In genomic region chr1:240650877-240651276, GRCh38 we compare ENCODE assay signal across 32 cellular contexts. TPM values are rescaled to one million over a fixed set of nuclear protein-coding genes. Genes with fewer than 3 reads are reported as not detected.
"Had no signal": no experiment of that assay in that cellular context is flagged by ENCODE, and none has a peak within 500 bp of the region (broad histone marks: within the 10 kb centered on the region; RNA-seq: fewer than 3 reads in every experiment).

No MANE protein-coding gene starts in this region.

- H3K36me3 Mint-ChIP-seq: naive thymus-derived CD4-positive, alpha-beta T cell; natural killer cell; stimulated activated memory B cell treated with anti-CD40 and anti-IgM and Interleukin-4, amounts not matched to agents 10 μg/mL and 1 μg/mL and 100 μg/mL, for 72 hours; type B pancreatic cell had no signal

- H3K36me3 ChIP-seq: neutrophil, pancreas, prostate gland, spleen, suprapubic skin, tibial artery, transverse colon, upper lobe of right lung, uterus had no signal

- H3K4me3 ChIP-seq: pancreas, prostate gland, skin epidermis, smooth muscle cell, spleen, suprapubic skin, testis, tibial artery, transverse colon, upper lobe of right lung, uterus had no signal

- H3K9me3 ChIP-seq: neutrophil, pancreas, prostate gland, spleen, suprapubic skin, testis, tibial artery, transverse colon, upper lobe of right lung, uterus had no signal

- H3K27me3 ChIP-seq: neutrophil, pancreas, spleen, suprapubic skin, testis, tibial artery, transverse colon, upper lobe of right lung, uterus had no signal

- H3K4me1 Mint-ChIP-seq: natural killer cell; stimulated activated memory B cell treated with anti-CD40 and anti-IgM and Interleukin-4, amounts not matched to agents 10 μg/mL and 1 μg/mL and 100 μg/mL, for 72 hours; stimulated activated naive CD8-positive, alpha-beta T cell treated with anti-CD3 and anti-CD28 coated beads, Interleukin-15, amount 100 ng/mL, for 72 hours had no signal

- H3K4me2 ChIP-seq: smooth muscle cell had no signal

- ATAC-seq: naive thymus-derived CD4-positive, alpha-beta T cell; natural killer cell; pancreas; right cardiac atrium; sciatic nerve; stimulated activated memory B cell treated with anti-CD40 and anti-IgM and Interleukin-4, amounts not matched to agents 10 μg/mL and 1 μg/mL and 100 μg/mL, for 72 hours; stimulated activated naive CD8-positive, alpha-beta T cell treated with anti-CD3 and anti-CD28 coated beads, Interleukin-15, amount 100 ng/mL, for 72 hours; stimulated activated naive CD8-positive, alpha-beta T cell treated with anti-CD3 and anti-CD28 coated beads, Interleukin-15, Interleukin-2, amounts not matched to agents 100 U/mL and 50 U/mL, for 24 hours; upper lobe of right lung had no signal

- H3K27ac Mint-ChIP-seq: naive thymus-derived CD4-positive, alpha-beta T cell; natural killer cell; nephron; stimulated activated memory B cell treated with anti-CD40 and anti-IgM and Interleukin-4, amounts not matched to agents 10 μg/mL and 1 μg/mL and 100 μg/mL, for 72 hours; stimulated activated naive CD8-positive, alpha-beta T cell treated with anti-CD3 and anti-CD28 coated beads, Interleukin-15, amount 100 ng/mL, for 72 hours; type B pancreatic cell had no signal

- H3K4me1 ChIP-seq: pancreas, prostate gland, spleen, suprapubic skin, testis, tibial artery, transverse colon, upper lobe of right lung, uterus had no signal

- DNase-seq: naive thymus-derived CD4-positive, alpha-beta T cell; natural killer cell; nucleus accumbens; pancreas; right cardiac atrium; spleen; stimulated activated CD4-positive, alpha-beta T cell treated with anti-CD3 and anti-CD28 coated beads, Interleukin-12 subunit alpha, Interleukin-12 subunit beta, amount 100 ng/mL, for 4 hours; stimulated activated CD4-positive, alpha-beta T cell treated with anti-CD3 and anti-CD28 coated beads, Interleukin-1b, Interleukin-23, amount 100 ng/mL, for 48 hours; stimulated activated CD4-positive, alpha-beta T cell treated with anti-CD3 and anti-CD28 coated beads, Interleukin-4, amount 100 ng/mL, for 1 hour; stimulated activated CD4-positive, alpha-beta T cell treated with anti-CD3 and anti-CD28 coated beads, Interleukin-4, amount 100 ng/mL, for 4 hours; stimulated activated CD8-positive, alpha-beta memory T cell treated with anti-CD3 and anti-CD28 coated beads, Interleukin-4, amount 100 ng/mL, for 48 hours; stimulated activated naive CD4-positive, alpha-beta T cell; stimulated activated naive CD8-positive, alpha-beta T cell treated with anti-CD3 and anti-CD28 coated beads, Interleukin-15, amount 100 ng/mL, for 72 hours; stimulated activated naive CD8-positive, alpha-beta T cell treated with anti-CD3 and anti-CD28 coated beads, Interleukin-15, Interleukin-2, amounts not matched to agents 100 U/mL and 50 U/mL, for 24 hours; substantia nigra; testis; tibial artery; transverse colon; upper lobe of right lung; uterus had no signal

- FAIRE-seq: pancreas had no signal

- H3K4me3 Mint-ChIP-seq: naive thymus-derived CD4-positive, alpha-beta T cell; natural killer cell; nephron; neural crest cell; stimulated activated memory B cell treated with anti-CD40 and anti-IgM and Interleukin-4, amounts not matched to agents 10 μg/mL and 1 μg/mL and 100 μg/mL, for 72 hours; stimulated activated naive CD8-positive, alpha-beta T cell treated with anti-CD3 and anti-CD28 coated beads, Interleukin-15, amount 100 ng/mL, for 72 hours; type B pancreatic cell had no signal

- H3K27ac ChIP-seq: neutrophil, pancreas, prostate gland, skin epidermis, spleen, suprapubic skin, testis, tibial artery, transverse colon, upper lobe of right lung, uterus had no signal

- H3K27me3 Mint-ChIP-seq: stimulated activated memory B cell treated with anti-CD40 and anti-IgM and Interleukin-4, amounts not matched to agents 10 μg/mL and 1 μg/mL and 100 μg/mL, for 72 hours; stimulated activated naive CD8-positive, alpha-beta T cell treated with anti-CD3 and anti-CD28 coated beads, Interleukin-15, amount 100 ng/mL, for 72 hours; type B pancreatic cell had no signal

- H3K9me3 Mint-ChIP-seq: natural killer cell, nephron, neural crest cell had no signal

RNA-seq across cellular contexts. Expression of gene GREM2, which starts 38.9 kb away (rescaled TPM):
- total RNA-seq: osteocyte, pulmonary artery endothelial cell had no signal
